In the genomic region with DNA sequence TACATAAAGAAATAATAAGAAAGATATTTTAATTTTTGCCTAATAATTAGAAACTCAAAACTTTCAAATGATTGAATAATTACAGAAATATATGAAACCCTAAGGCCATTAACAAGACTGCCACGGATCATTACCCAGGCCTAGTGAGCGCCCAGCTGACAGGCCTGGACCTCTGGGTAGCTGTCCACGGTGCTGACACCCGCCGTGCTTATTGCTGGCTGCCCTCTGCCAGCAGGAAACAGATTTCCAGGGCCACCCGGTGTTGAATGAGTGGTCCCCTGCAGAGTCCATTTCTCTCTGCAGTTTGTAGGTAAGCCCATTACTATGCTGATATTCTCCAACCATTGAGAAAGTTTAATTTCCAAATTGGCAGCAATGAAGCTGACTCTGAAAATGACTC, we compare ENCODE assay signal across 1 cellular context.
TF ChIP-seq lines count a peak whose summit lies in the region.

No MANE protein-coding gene starts in this region.

TF ChIP-seq in HCT116, 20 proteins besides CTCF, POLR2A, EP300 and RAD21 (continued from another document):
- TF ChIP-seq, protein P1, sequence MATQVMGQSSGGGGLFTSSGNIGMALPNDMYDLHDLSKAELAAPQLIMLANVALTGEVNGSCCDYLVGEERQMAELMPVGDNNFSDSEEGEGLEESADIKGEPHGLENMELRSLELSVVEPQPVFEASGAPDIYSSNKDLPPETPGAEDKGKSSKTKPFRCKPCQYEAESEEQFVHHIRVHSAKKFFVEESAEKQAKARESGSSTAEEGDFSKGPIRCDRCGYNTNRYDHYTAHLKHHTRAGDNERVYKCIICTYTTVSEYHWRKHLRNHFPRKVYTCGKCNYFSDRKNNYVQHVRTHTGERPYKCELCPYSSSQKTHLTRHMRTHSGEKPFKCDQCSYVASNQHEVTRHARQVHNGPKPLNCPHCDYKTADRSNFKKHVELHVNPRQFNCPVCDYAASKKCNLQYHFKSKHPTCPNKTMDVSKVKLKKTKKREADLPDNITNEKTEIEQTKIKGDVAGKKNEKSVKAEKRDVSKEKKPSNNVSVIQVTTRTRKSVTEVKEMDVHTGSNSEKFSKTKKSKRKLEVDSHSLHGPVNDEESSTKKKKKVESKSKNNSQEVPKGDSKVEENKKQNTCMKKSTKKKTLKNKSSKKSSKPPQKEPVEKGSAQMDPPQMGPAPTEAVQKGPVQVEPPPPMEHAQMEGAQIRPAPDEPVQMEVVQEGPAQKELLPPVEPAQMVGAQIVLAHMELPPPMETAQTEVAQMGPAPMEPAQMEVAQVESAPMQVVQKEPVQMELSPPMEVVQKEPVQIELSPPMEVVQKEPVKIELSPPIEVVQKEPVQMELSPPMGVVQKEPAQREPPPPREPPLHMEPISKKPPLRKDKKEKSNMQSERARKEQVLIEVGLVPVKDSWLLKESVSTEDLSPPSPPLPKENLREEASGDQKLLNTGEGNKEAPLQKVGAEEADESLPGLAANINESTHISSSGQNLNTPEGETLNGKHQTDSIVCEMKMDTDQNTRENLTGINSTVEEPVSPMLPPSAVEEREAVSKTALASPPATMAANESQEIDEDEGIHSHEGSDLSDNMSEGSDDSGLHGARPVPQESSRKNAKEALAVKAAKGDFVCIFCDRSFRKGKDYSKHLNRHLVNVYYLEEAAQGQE (IDR thresholded peaks at IDR 0.05; ENCODE audit: low read depth) = peak; percentile 89
- TF ChIP-seq, protein P2, sequence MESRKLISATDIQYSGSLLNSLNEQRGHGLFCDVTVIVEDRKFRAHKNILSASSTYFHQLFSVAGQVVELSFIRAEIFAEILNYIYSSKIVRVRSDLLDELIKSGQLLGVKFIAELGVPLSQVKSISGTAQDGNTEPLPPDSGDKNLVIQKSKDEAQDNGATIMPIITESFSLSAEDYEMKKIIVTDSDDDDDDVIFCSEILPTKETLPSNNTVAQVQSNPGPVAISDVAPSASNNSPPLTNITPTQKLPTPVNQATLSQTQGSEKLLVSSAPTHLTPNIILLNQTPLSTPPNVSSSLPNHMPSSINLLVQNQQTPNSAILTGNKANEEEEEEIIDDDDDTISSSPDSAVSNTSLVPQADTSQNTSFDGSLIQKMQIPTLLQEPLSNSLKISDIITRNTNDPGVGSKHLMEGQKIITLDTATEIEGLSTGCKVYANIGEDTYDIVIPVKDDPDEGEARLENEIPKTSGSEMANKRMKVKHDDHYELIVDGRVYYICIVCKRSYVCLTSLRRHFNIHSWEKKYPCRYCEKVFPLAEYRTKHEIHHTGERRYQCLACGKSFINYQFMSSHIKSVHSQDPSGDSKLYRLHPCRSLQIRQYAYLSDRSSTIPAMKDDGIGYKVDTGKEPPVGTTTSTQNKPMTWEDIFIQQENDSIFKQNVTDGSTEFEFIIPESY (IDR thresholded peaks at IDR 0.05; ENCODE audit: extremely low read depth, insufficient replicate concordance, low read length) = no peak
